Comparison of ENCODE assay signal across 12 cellular contexts in genomic region chr4:101009471-101009870, GRCh38.
A peak's percentile ranks its signal among the peaks of the same experiment; 100 is the strongest.
DNase-seq lines count a peak whose midpoint lies in the region; ATAC-seq lines count a peak whose summit lies in the region.
"Had no signal": no experiment of that assay in that cellular context is flagged by ENCODE, and none has a peak within 500 bp of the region (broad histone marks: within the 10 kb centered on the region; RNA-seq: fewer than 3 reads in every experiment).

No MANE protein-coding gene starts in this region.

- DNase-seq in mesenchymal stem cell = no peak
- no peak for DNase-seq in substantia nigra (lab: John Stamatoyannopoulos, UW)
- DNase-seq in effector CD4-positive, alpha-beta T cell = no peak
- no peak for DNase-seq in activated T-cell treated with anti-CD3 and anti-CD28 coated beads, Interleukin-2, amount 50 U/mL, for 48 hours
- DNase-seq in activated T-cell treated with anti-CD3 and anti-CD28 coated beads, Interleukin-2, amount 50 U/mL, for 1 hour = no peak
- DNase-seq: NCI-H187 treated with DMSO at 0.1 percent for 48 hours, SIG-M5 had no signal

- no peaks in the 10 kb centered on the region for H3K4me1 ChIP-seq in mesenchymal stem cell (ENCODE audit: control insufficient read depth, insufficient read depth, low read depth, low read length)

- no peak overlapping the region for H3K18ac ChIP-seq in mesenchymal stem cell (ENCODE audit: low read depth in 1 of 2, low read length in 2 of 2)

- H3K4me2 ChIP-seq in mesenchymal stem cell (ENCODE audit: low read length, poor library complexity, severe bottlenecking) = no peak overlapping the region
- H3K4me2 ChIP-seq: hepatocyte had no signal

- H3K4me3 ChIP-seq in mesenchymal stem cell (ENCODE audit: insufficient read depth in 1 of 2, low read depth in 1 of 2, low read length in 2 of 2) = peak overlapping the region in 1 of 2 experiments; percentile 57
- H3K4me3 ChIP-seq: cardiac muscle cell, hepatocyte had no signal

- H2AK5ac ChIP-seq in mesenchymal stem cell (ENCODE audit: low read length, severe bottlenecking) = no peak overlapping the region

- no peaks in the 10 kb centered on the region for H3K9me3 ChIP-seq in mesenchymal stem cell (ENCODE audit: control insufficient read depth, low read length)

- 100% methylated on average over 2 of the region's 2 CpGs for WGBS in mesenchymal stem cell

- no peak overlapping the region for H4K91ac ChIP-seq in mesenchymal stem cell (ENCODE audit: low read length)

- no peaks in the 10 kb centered on the region for H3K27me3 ChIP-seq in mesenchymal stem cell (ENCODE audit: control insufficient read depth in 1 of 2, insufficient read depth in 1 of 2, low read length in 2 of 2)
- H3K27me3 ChIP-seq: cardiac muscle cell, hepatocyte had no signal

- H3K14ac ChIP-seq in mesenchymal stem cell (ENCODE audit: low read length in 2 of 2) = no peak overlapping the region

- no peak overlapping the region for H3K27ac ChIP-seq in mesenchymal stem cell (ENCODE audit: low read length, poor library complexity, severe bottlenecking)
- H3K27ac ChIP-seq in substantia nigra (ENCODE audit: low read depth, low read length, poor library complexity, severe bottlenecking) = no peak overlapping the region
- H3K27ac ChIP-seq: cardiac muscle cell, hepatocyte had no signal

- no peak overlapping the region for H3K23ac ChIP-seq in mesenchymal stem cell (ENCODE audit: low read length in 2 of 2)

- H2BK5ac ChIP-seq in mesenchymal stem cell (ENCODE audit: low read depth, low read length, poor library complexity, severe bottlenecking) = no peak overlapping the region

- no peak overlapping the region for H2BK12ac ChIP-seq in mesenchymal stem cell (ENCODE audit: low read length in 2 of 2)

- H3K79me1 ChIP-seq in mesenchymal stem cell (replicated peaks; ENCODE audit: low read length, poor library complexity, severe bottlenecking) = no peaks in the 10 kb centered on the region

- no peak overlapping the region for H3K4ac ChIP-seq in mesenchymal stem cell (ENCODE audit: low read depth in 1 of 2, low read length in 2 of 2)

- no peak overlapping the region for H2BK15ac ChIP-seq in mesenchymal stem cell (ENCODE audit: low read depth, poor library complexity, severe bottlenecking)

- peak; percentile 41 for ATAC-seq in GM18861 (IDR thresholded peaks at IDR 0.05; ENCODE audit: unreplicated experiment)
- peak; percentile 74 for ATAC-seq in GM21526 (IDR thresholded peaks at IDR 0.05; ENCODE audit: low FRiP score, unreplicated experiment)
- peak; percentile 62 for ATAC-seq in HG03135 (IDR thresholded peaks at IDR 0.05; ENCODE audit: unreplicated experiment)

- no peak overlapping the region for H2BK120ac ChIP-seq in mesenchymal stem cell (ENCODE audit: low read depth, low read length)

- H3K36me3 ChIP-seq in mesenchymal stem cell (ENCODE audit: control insufficient read depth in 1 of 2, insufficient read depth in 2 of 2, low read depth in 1 of 2, low read length in 2 of 2) = no peaks in the 10 kb centered on the region
- H3K36me3 ChIP-seq: cardiac muscle cell had no signal

- H4K8ac ChIP-seq in mesenchymal stem cell (ENCODE audit: low read length) = no peak overlapping the region

- peak overlapping the region; percentile 18 for H3K9ac ChIP-seq in mesenchymal stem cell (ENCODE audit: low read length)

- H2AFZ ChIP-seq in mesenchymal stem cell (ENCODE audit: low read depth, low read length) = no peak overlapping the region
- H2AFZ ChIP-seq: hepatocyte had no signal
